25 cellular contexts compared by ENCODE assay signal in genomic region chr2:20862850-20863249, GRCh38. TPM values are rescaled to one million over a fixed set of nuclear protein-coding genes. Genes with fewer than 3 reads are reported as not detected.
A peak's percentile ranks its signal among the peaks of the same experiment; 100 is the strongest.
DNase-seq lines count a peak whose midpoint lies in the region; ATAC-seq, FAIRE-seq and TF ChIP-seq lines count a peak whose summit lies in the region.
"Had no signal": no experiment of that assay in that cellular context is flagged by ENCODE, and none has a peak within 500 bp of the region (broad histone marks: within the 10 kb centered on the region; RNA-seq: fewer than 3 reads in every experiment).

No MANE protein-coding gene starts in this region.

- no peak overlapping the region for H3K4me2 ChIP-seq in A549
- H3K4me2 ChIP-seq: BLaER1 had no signal

- H3K4me3 ChIP-seq in A549, result no peak overlapping the region
- no peak overlapping the region for H3K4me3 ChIP-seq in left ventricle myocardium inferior
- H3K4me3 ChIP-seq: BLaER1, GM12878 had no signal

- H3K36me3 Mint-ChIP-seq in nephron progenitor cell (ENCODE audit: low read depth), result no peaks in the 10 kb centered on the region
- H3K36me3 Mint-ChIP-seq: CD14-positive monocyte; CD4-positive, alpha-beta memory T cell; CD4-positive, CD25-positive, alpha-beta regulatory T cell; CD8-positive, alpha-beta memory T cell had no signal

- DNase-seq in A549 (ENCODE audit: low read depth in 1 of 2, low spot score in 1 of 2) (no peak), nephron progenitor cell (no peak), left ventricle myocardium inferior (no peak)
- DNase-seq: ACHN; BE2C; C1 segment of cervical spinal cord; CD4-positive, alpha-beta memory T cell; CD8-positive, alpha-beta memory T cell; COR-L47; DMS 273 treated with DMSO at 0.1 percent for 48 hours; DMS153; DMS53; DMS79; DND-41; EL; GDM1 had no signal

- H3K27me3 Mint-ChIP-seq in nephron progenitor cell (ENCODE audit: low read depth, poor library complexity), result peaks cover 37% of the 10 kb centered on the region

- POLR2A ChIA-PET in A549 (lab: Yijun Ruan, JAX), result no interaction called here

- CTCF ChIA-PET in A549 (lab: Yijun Ruan, JAX), result no interaction called here

- no peak for TF ChIP-seq POLR2A in A549 (IDR thresholded peaks at IDR 0.05; ENCODE audit: low read length)

- H3K36me3 ChIP-seq in left ventricle myocardium inferior, result no peaks in the 10 kb centered on the region
- H3K36me3 ChIP-seq: BE2C, BLaER1 had no signal

- FAIRE-seq in A549 (lab: Jason Lieb, UNC), result peak; percentile 13
- FAIRE-seq: GM12878, GM12892 had no signal

- no peak for ATAC-seq in A549
- peak; percentile 56 for ATAC-seq in GM18867 (IDR thresholded peaks at IDR 0.05; ENCODE audit: unreplicated experiment)
- peak; percentile 57 for ATAC-seq in HG02870 (IDR thresholded peaks at IDR 0.05; ENCODE audit: unreplicated experiment)
- no peak for ATAC-seq in HG02610 (IDR thresholded peaks at IDR 0.05; ENCODE audit: unreplicated experiment)
- ATAC-seq: GM12878 had no signal

- peaks cover 38% of the 10 kb centered on the region for H3K27me3 ChIP-seq in left ventricle myocardium inferior (ENCODE audit: low read depth)
- H3K27me3 ChIP-seq: BLaER1 had no signal

- 8% methylated on average over 6 of the region's 6 CpGs for WGBS in A549 (ENCODE audit: missing lambda C conversion rate)

- no peaks in the 10 kb centered on the region for H3K4me1 ChIP-seq in A549
- no peaks in the 10 kb centered on the region for H3K4me1 ChIP-seq in left ventricle myocardium inferior
- H3K4me1 ChIP-seq: BE2C, BLaER1 had no signal

- TF ChIP-seq EP300 in A549 (IDR thresholded peaks at IDR 0.05), result no peak

- H3K9me3 ChIP-seq in A549 (no peaks in the 10 kb centered on the region), left ventricle myocardium inferior (replicated peaks) (peaks cover 14% of the 10 kb centered on the region)
- H3K9me3 ChIP-seq: BE2C, BLaER1 had no signal

- no peak for TF ChIP-seq RAD21 in A549 (conservative IDR thresholded peaks at IDR 0.05 in 1 of 2, IDR thresholded peaks at IDR 0.05 in 1 of 2)

- H3K4me1 Mint-ChIP-seq in nephron progenitor cell, result no peaks in the 10 kb centered on the region
- H3K4me1 Mint-ChIP-seq: CD14-positive monocyte; CD4-positive, CD25-positive, alpha-beta regulatory T cell; CD8-positive, alpha-beta memory T cell had no signal

- no peak overlapping the region for H3K27ac ChIP-seq in A549
- no peak overlapping the region for H3K27ac ChIP-seq in left ventricle myocardium inferior (replicated peaks)
- H3K27ac ChIP-seq: 22Rv1, BLaER1 had no signal

- H3K27ac Mint-ChIP-seq in nephron progenitor cell, result no peak overlapping the region
- H3K27ac Mint-ChIP-seq: CD14-positive monocyte; CD4-positive, alpha-beta memory T cell; CD4-positive, CD25-positive, alpha-beta regulatory T cell; CD8-positive, alpha-beta memory T cell had no signal

- no peak for TF ChIP-seq CTCF in A549 (IDR thresholded peaks at IDR 0.05)
- TF ChIP-seq CTCF in nephron progenitor cell (IDR thresholded peaks at IDR 0.05), result no peak
- TF ChIP-seq CTCF in left ventricle myocardium inferior (IDR thresholded peaks at IDR 0.05; ENCODE audit: borderline replicate concordance), result no peak

- intact Hi-C loops in left ventricle myocardium inferior (cut with micrococcal nuclease), result no loop called here

- peaks cover 11% of the 10 kb centered on the region for H3K9me3 Mint-ChIP-seq in nephron progenitor cell

- H3K4me3 Mint-ChIP-seq in nephron progenitor cell, result no peak overlapping the region
- H3K4me3 Mint-ChIP-seq: CD14-positive monocyte; CD4-positive, alpha-beta memory T cell; CD4-positive, CD25-positive, alpha-beta regulatory T cell; CD8-positive, alpha-beta memory T cell had no signal

TF ChIP-seq in A549, 52 proteins besides CTCF, POLR2A, EP300 and RAD21:
- TF ChIP-seq RNF2 (IDR thresholded peaks at IDR 0.05; ENCODE audit: borderline replicate concordance, low read depth) (no peak), SREBF2 (IDR thresholded peaks at IDR 0.05) (no peak), ZNF302 (CRISPR knock-in tag; IDR thresholded peaks at IDR 0.05) (no peak), HMGXB4 (CRISPR knock-in tag; IDR thresholded peaks at IDR 0.05; ENCODE audit: borderline replicate concordance) (no peak), ELK1 (IDR thresholded peaks at IDR 0.05; ENCODE audit: low read depth, low read length) (no peak), HEYL (CRISPR knock-in tag; IDR thresholded peaks at IDR 0.05) (no peak), NPAS2 (CRISPR knock-in tag; IDR thresholded peaks at IDR 0.05; ENCODE audit: borderline replicate concordance) (no peak), ZSCAN20 (CRISPR knock-in tag; IDR thresholded peaks at IDR 0.05) (no peak)

RNA-seq across cellular contexts. Expression of gene LDAH, which starts 39.9 kb away (rescaled TPM):
- 42.4 and 53.6 TPM in 2 replicates for polyA plus RNA-seq in A549 (2011; rRNA removed)
- polyA plus RNA-seq in A549 (2012; cell fraction: cytosol; rRNA removed), result 9.7 and 12.4 TPM in 2 replicates
- polyA plus RNA-seq in A549 (2012; cell fraction: nucleus; rRNA removed), result 5.7 and 9.4 TPM in 2 replicates
- polyA plus RNA-seq in A549 (2017; fragmentation: RNase III; extraction: RNeasy Plus Mini Kit Qiagen cat#74134 plus additional on column Dnase treatment), result 27.4 to 31.0 TPM (median 29.6 TPM) in 3 replicates
- 53.8 and 56.8 TPM in 2 replicates for polyA minus RNA-seq in A549 (2011; rRNA and poly(A)+ RNA removed)
- 8.5 TPM for total RNA-seq in left ventricle myocardium inferior

Comparison
In these comparisons a context has a peak if more than half of its experiments do, and no peak if none do; other contexts are left out.
1. ATAC-seq: peak in GM18867 (single experiment) and HG02870 (single experiment); none in A549 (0 of 2) and HG02610 (single experiment).